4 cellular contexts compared by ENCODE assay signal in the genomic region with DNA sequence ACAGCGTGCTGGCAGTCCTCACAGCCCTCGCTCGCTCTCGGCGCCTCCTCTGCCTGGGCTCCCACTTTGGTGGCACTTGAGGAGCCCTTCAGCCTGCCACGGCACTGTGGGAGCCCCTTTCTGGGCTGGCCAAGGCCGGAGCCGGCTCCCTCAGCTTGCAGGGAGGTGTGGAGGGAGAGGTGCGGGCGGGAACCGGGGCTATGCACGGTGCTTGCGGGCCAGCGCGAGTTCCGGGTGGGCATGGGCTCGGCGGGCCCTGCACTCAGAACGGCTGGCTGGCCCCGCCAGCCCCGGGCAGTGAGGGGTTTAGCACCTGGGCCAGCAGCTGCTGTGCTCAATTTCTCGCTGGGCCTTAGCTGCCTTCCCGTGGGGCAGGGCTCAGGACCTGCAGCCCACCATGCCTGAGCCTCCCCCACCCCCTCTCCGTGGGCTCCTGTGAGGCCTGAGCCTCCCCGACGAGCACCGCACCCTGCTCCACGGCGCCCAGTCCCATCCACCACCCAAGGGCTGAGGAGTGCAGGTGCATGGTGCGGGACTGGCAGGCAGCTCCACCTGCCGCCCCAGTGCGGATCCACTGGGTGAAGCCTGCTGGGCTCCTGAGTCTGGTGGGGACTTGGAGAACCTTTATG.
DNase-seq lines count a peak whose midpoint lies in the region; FAIRE-seq and TF ChIP-seq lines count a peak whose summit lies in the region.
"Not testable (repeated sequence)": the region's sequence is repeated elsewhere in the genome, so short reads cannot be mapped to it uniquely, and the experiment has no call there.

No MANE protein-coding gene starts in this region.

- not testable (repeated sequence) for TF ChIP-seq CTCF in kidney (IDR thresholded peaks at IDR 0.05; ENCODE audit: borderline replicate concordance, extremely low read depth, insufficient read depth); sigmoid colon (IDR thresholded peaks at IDR 0.05)

- TF ChIP-seq EP300 in sigmoid colon (IDR thresholded peaks at IDR 0.05): not testable (repeated sequence)

- WGBS in sigmoid colon, 2 donors: 94 to 96% methylated on average over 32 of the region's 32 CpGs

- H3K36me3 ChIP-seq in kidney (ENCODE audit: control insufficient read depth in 1 of 2, insufficient read depth in 2 of 2, low read length in 2 of 2); sigmoid colon: not testable (repeated sequence)

- not testable (repeated sequence) for FAIRE-seq in kidney (lab: Jason Lieb, UNC)

- intact Hi-C loops in kidney (cut with DNase I); sigmoid colon (cut with DNase I): not testable (repeated sequence)
- intact Hi-C loops in posterior vena cava (cut with DNase I): loop anchor here in 1 of 2 donors (5.0 kb wide), 1 partner anchor 1117 kb away; no protein-coding TSS in a partner anchor

- H3K9ac ChIP-seq in kidney (ENCODE audit: low read length in 2 of 2): not testable (repeated sequence)

- not testable (repeated sequence) for H3K9me3 ChIP-seq in kidney (ENCODE audit: control insufficient read depth in 1 of 2, low read length in 2 of 2)
- H3K9me3 ChIP-seq in sigmoid colon: peaks cover 4 to 13% (median 8%) of the 10 kb centered on the region in 4 donors

- DNase-seq in kidney (peak; percentile 51), mesenteric fat pad (ENCODE audit: low spot score) (peak; percentile 59), posterior vena cava (ENCODE audit: low spot score) (peak; percentile 48), sigmoid colon (peak; percentile 26)

- H3K27ac ChIP-seq in kidney (ENCODE audit: low read depth in 2 of 2, low read length in 2 of 2); sigmoid colon: not testable (repeated sequence)

- H3K4me3 ChIP-seq in kidney (ENCODE audit: low read length in 2 of 2); sigmoid colon: not testable (repeated sequence)

- H3K27me3 ChIP-seq in sigmoid colon: not testable (repeated sequence)

- not testable (repeated sequence) for TF ChIP-seq POLR2A in sigmoid colon (IDR thresholded peaks at IDR 0.05)

- not testable (repeated sequence) for H3K4me1 ChIP-seq in kidney (ENCODE audit: control insufficient read depth in 1 of 2, insufficient read depth in 1 of 2, low read depth in 1 of 2, low read length in 2 of 2); sigmoid colon
